14 cellular contexts compared by ENCODE assay signal in the genomic region with DNA sequence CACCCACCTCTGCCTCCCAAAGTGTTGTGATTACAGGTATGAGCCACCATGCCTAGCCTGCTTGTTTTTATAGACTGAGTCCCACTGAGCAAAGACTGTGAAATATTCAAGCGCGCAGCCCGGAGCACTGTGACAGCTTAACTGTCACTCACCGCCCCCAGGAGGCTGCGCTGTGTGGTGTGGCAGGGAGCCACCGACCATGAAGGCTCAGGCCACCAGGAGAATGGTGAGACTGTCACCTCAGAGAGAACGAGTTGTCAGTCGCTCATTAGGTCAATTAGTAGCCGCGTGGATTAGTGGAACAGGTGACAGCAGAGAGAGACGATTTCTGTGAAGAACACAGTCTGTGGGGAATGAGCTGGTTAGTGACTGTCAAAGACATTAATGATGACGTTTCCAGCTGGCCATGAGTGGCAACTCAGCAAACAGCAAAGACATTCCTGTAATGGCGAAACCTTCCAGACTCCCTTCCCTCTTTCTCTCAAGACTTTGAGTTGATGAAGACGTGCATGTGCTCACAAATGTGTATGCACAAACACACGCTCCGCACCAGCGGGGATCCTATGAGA.
A peak's percentile ranks its signal among the peaks of the same experiment; 100 is the strongest.
DNase-seq lines count a peak whose midpoint lies in the region; ATAC-seq and TF ChIP-seq lines count a peak whose summit lies in the region.
"Had no signal": no experiment of that assay in that cellular context is flagged by ENCODE, and none has a peak within 500 bp of the region (broad histone marks: within the 10 kb centered on the region; RNA-seq: fewer than 3 reads in every experiment).

No MANE protein-coding gene starts in this region.

- no peaks in the 10 kb centered on the region for H3K27me3 Mint-ChIP-seq in stimulated activated naive CD8-positive, alpha-beta T cell treated with anti-CD3 and anti-CD28 coated beads, Interleukin-15, Interleukin-2, amounts not matched to agents 100 ng/mL and 50 ng/mL, for 24 hours
- peaks cover 8% of the 10 kb centered on the region for H3K27me3 Mint-ChIP-seq in osteocyte (ENCODE audit: unreplicated experiment)

- no peak for ATAC-seq in stimulated activated naive CD8-positive, alpha-beta T cell treated with anti-CD3 and anti-CD28 coated beads, Interleukin-15, Interleukin-2, amounts not matched to agents 100 U/mL and 50 U/mL, for 24 hours
- ATAC-seq in HG03571 (IDR thresholded peaks at IDR 0.05; ENCODE audit: unreplicated experiment) (no peak), HG03139 (IDR thresholded peaks at IDR 0.05; ENCODE audit: unreplicated experiment) (no peak)

- 84% methylated on average over 16 of the region's 17 CpGs for WGBS in esophagus muscularis mucosa

- no peak overlapping the region for H3K4me3 Mint-ChIP-seq in stimulated activated naive CD8-positive, alpha-beta T cell treated with anti-CD3 and anti-CD28 coated beads, Interleukin-15, Interleukin-2, amounts not matched to agents 100 ng/mL and 50 ng/mL, for 24 hours
- H3K4me3 Mint-ChIP-seq in osteocyte (ENCODE audit: unreplicated experiment) = no peak overlapping the region
- H3K4me3 Mint-ChIP-seq: B cell; CD4-positive, alpha-beta T cell; HFFc6 had no signal

- H3K36me3 ChIP-seq in esophagus muscularis mucosa = no peaks in the 10 kb centered on the region
- H3K36me3 ChIP-seq: HAP-1 had no signal

- TF ChIP-seq CTCF in esophagus muscularis mucosa (IDR thresholded peaks at IDR 0.05) = no peak
- no peak for TF ChIP-seq CTCF in osteocyte (IDR thresholded peaks at IDR 0.05)

- no peak for TF ChIP-seq POLR2A in esophagus muscularis mucosa (IDR thresholded peaks at IDR 0.05; ENCODE audit: low read depth)

- peak overlapping the region; percentile 7 for H3K27ac Mint-ChIP-seq in stimulated activated naive CD8-positive, alpha-beta T cell treated with anti-CD3 and anti-CD28 coated beads, Interleukin-15, Interleukin-2, amounts not matched to agents 100 ng/mL and 50 ng/mL, for 24 hours
- H3K27ac Mint-ChIP-seq in osteocyte (ENCODE audit: unreplicated experiment) = no peak overlapping the region
- H3K27ac Mint-ChIP-seq: B cell; CD4-positive, alpha-beta T cell; HFFc6 had no signal

- no peak overlapping the region for H3K4me3 ChIP-seq in esophagus muscularis mucosa
- H3K4me3 ChIP-seq: HAP-1 had no signal

- H3K9me3 ChIP-seq in esophagus muscularis mucosa = no peaks in the 10 kb centered on the region
- H3K9me3 ChIP-seq: HAP-1 had no signal

- no peak for DNase-seq in stimulated activated naive CD8-positive, alpha-beta T cell treated with anti-CD3 and anti-CD28 coated beads, Interleukin-15, Interleukin-2, amounts not matched to agents 100 U/mL and 50 U/mL, for 24 hours
- DNase-seq in esophagus muscularis mucosa (ENCODE audit: extremely low spot score) (peak; percentile 68), osteocyte (ENCODE audit: extremely low spot score, unreplicated experiment) (peak; percentile 72)
- DNase-seq in stimulated activated CD4-positive, alpha-beta T cell treated with anti-CD3 and anti-CD28 coated beads, Interleukin-4, amount 100 ng/mL, for 1 hour = no peak
- DNase-seq: C1 segment of cervical spinal cord; Calu3; CD4-positive, alpha-beta T cell; DMS 273 treated with DMSO at 0.1 percent for 48 hours; HFFc6 had no signal

- H3K4me1 Mint-ChIP-seq in stimulated activated naive CD8-positive, alpha-beta T cell treated with anti-CD3 and anti-CD28 coated beads, Interleukin-15, Interleukin-2, amounts not matched to agents 100 ng/mL and 50 ng/mL, for 24 hours (ENCODE audit: low read depth) = peaks cover 6% of the 10 kb centered on the region
- no peaks in the 10 kb centered on the region for H3K4me1 Mint-ChIP-seq in osteocyte (ENCODE audit: unreplicated experiment)
- H3K4me1 Mint-ChIP-seq: B cell had no signal

- peaks cover 0 to 7% (median 0%) of the 10 kb centered on the region in 4 donors for H3K27me3 ChIP-seq in esophagus muscularis mucosa

- H3K36me3 Mint-ChIP-seq in stimulated activated naive CD8-positive, alpha-beta T cell treated with anti-CD3 and anti-CD28 coated beads, Interleukin-15, Interleukin-2, amounts not matched to agents 100 ng/mL and 50 ng/mL, for 24 hours (ENCODE audit: low read depth) = no peaks in the 10 kb centered on the region
- H3K36me3 Mint-ChIP-seq in osteocyte (ENCODE audit: unreplicated experiment) = no peaks in the 10 kb centered on the region

- H3K9me3 Mint-ChIP-seq in stimulated activated naive CD8-positive, alpha-beta T cell treated with anti-CD3 and anti-CD28 coated beads, Interleukin-15, Interleukin-2, amounts not matched to agents 100 ng/mL and 50 ng/mL, for 24 hours = no peaks in the 10 kb centered on the region
- H3K9me3 Mint-ChIP-seq in osteocyte (ENCODE audit: unreplicated experiment) = no peaks in the 10 kb centered on the region
- H3K9me3 Mint-ChIP-seq: CD4-positive, alpha-beta T cell; HFFc6 had no signal

- H3K27ac ChIP-seq in esophagus muscularis mucosa (replicated peaks in 1 of 4) = no peak overlapping the region

- intact Hi-C loops in esophagus muscularis mucosa (cut with DNase I) = no loop called here

- TF ChIP-seq EP300 in esophagus muscularis mucosa (IDR thresholded peaks at IDR 0.05) = no peak

- no peaks in the 10 kb centered on the region for H3K4me1 ChIP-seq in esophagus muscularis mucosa
- H3K4me1 ChIP-seq: HAP-1 had no signal

Comparison
In these comparisons a context has a peak if more than half of its experiments do, and no peak if none do; other contexts are left out.
1. DNase-seq: peak in esophagus muscularis mucosa (single experiment) and osteocyte (single experiment); none in stimulated activated naive CD8-positive, alpha-beta T cell treated with anti-CD3 and anti-CD28 coated beads, Interleukin-15, Interleukin-2, amounts not matched to agents 100 U/mL and 50 U/mL, for 24 hours (single experiment) and stimulated activated CD4-positive, alpha-beta T cell treated with anti-CD3 and anti-CD28 coated beads, Interleukin-4, amount 100 ng/mL, for 1 hour (single experiment).